In the genomic region with DNA sequence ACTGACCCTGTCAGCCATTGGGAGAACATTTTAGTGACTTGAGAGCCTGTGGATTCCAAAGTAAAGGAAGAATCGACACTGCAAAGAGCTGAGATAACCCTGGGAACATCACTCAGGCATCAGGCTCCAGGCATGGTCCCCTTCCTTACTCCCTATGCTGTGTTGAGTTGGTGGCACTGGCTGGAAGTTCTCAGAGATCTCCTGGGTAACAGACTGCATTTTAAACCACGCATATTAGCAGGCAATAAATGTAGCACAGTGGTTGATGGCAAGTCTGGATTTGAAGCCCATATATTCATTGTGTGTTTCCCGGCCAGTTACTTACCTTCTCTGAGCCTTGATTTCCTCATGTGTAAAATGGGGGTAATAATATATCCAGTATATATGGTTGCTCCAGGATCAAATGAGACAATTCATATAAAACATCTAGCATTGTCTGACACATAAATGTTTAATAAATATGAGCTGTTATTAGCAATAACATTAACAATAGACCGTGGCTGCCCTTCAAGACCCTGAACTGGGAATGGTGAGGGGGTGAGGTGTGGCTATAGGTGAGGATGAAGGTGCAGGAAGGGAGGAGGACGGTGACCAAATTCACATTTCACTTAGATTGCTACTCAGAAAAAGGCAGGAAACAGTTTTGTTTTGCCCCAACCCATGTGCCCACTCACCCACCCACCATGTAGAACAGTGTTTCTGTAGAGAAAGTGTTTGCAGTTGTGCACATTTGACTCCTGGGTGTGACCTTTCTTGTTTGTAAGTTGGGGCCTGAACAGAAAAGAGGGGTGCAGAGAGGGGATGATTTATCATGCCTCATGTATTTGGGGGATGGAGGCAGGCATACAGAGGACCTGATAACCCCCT, we compare ENCODE assay signal across 8 cellular contexts. TPM values are rescaled to one million over a fixed set of nuclear protein-coding genes. Genes with fewer than 3 reads are reported as not detected.
DNase-seq lines count a peak whose midpoint lies in the region; ATAC-seq and TF ChIP-seq lines count a peak whose summit lies in the region.

No MANE protein-coding gene starts in this region.

- WGBS in right cardiac atrium = 47% methylated on average over 5 of the region's 5 CpGs
- 79% methylated on average over 5 of the region's 5 CpGs for WGBS in smooth muscle cell (ENCODE audit: low lambda C conversion rate)

- TF ChIP-seq CTCF in HFF-Myc (IDR thresholded peaks at IDR 0.05; ENCODE audit: low read depth, low read length, missing control alignments) = no peak
- no peak for TF ChIP-seq CTCF in smooth muscle cell (IDR thresholded peaks at IDR 0.05; ENCODE audit: borderline replicate concordance, insufficient read depth, poor library complexity, severe bottlenecking)

- peaks cover 71% of the 10 kb centered on the region for H3K79me2 ChIP-seq in smooth muscle cell (ENCODE audit: low read depth)

- no peak overlapping the region for H2AFZ ChIP-seq in smooth muscle cell (ENCODE audit: low read depth)

- H3K4me2 ChIP-seq in smooth muscle cell = peak overlapping the region; percentile 91

- no peaks in the 10 kb centered on the region for H3K27me3 ChIP-seq in right cardiac atrium (ENCODE audit: control insufficient read depth, insufficient read depth)
- no peaks in the 10 kb centered on the region for H3K27me3 ChIP-seq in smooth muscle cell (ENCODE audit: low read depth)

- ATAC-seq in right cardiac atrium = no peak
- ATAC-seq in GM19452 (IDR thresholded peaks at IDR 0.05; ENCODE audit: unreplicated experiment) = no peak
- no peak for ATAC-seq in HG03469 (IDR thresholded peaks at IDR 0.05; ENCODE audit: unreplicated experiment)
- ATAC-seq in GM21526 (IDR thresholded peaks at IDR 0.05; ENCODE audit: low FRiP score, unreplicated experiment) = no peak

- H3K4me3 ChIP-seq in HFF-Myc (replicated peaks; ENCODE audit: low read depth, low read length) = peak overlapping the region; percentile 74
- H3K4me3 ChIP-seq in right cardiac atrium (ENCODE audit: low read length) = peak overlapping the region; percentile 83
- H3K4me3 ChIP-seq in smooth muscle cell = peak overlapping the region; percentile 96

- H4K20me1 ChIP-seq in smooth muscle cell (ENCODE audit: low read depth) = peaks cover 65% of the 10 kb centered on the region

- peaks cover 7% of the 10 kb centered on the region for H3F3A ChIP-seq in smooth muscle cell (ENCODE audit: low read depth)

- H3K9ac ChIP-seq in smooth muscle cell (ENCODE audit: low read depth) = no peak overlapping the region

- H3K4me1 ChIP-seq in right cardiac atrium (ENCODE audit: control insufficient read depth, insufficient read depth, low read length) (peaks cover 36% of the 10 kb centered on the region), smooth muscle cell (ENCODE audit: low read depth) (peaks cover 16% of the 10 kb centered on the region)

- H3K36me3 ChIP-seq in smooth muscle cell (ENCODE audit: low read depth) = no peaks in the 10 kb centered on the region

- DNase-seq in HFF-Myc (ENCODE audit: extremely low read depth, low read depth) (no peak), right cardiac atrium (no peak), smooth muscle cell (lab: John Stamatoyannopoulos, UW; ENCODE audit: unreplicated experiment) (no peak), SW480 (ENCODE audit: low spot score) (no peak)
- DNase-seq in activated T-cell treated with anti-CD3 and anti-CD28 coated beads, Interleukin-2, amount 50 U/mL, for 48 hours = peak; percentile 38 to 47

- H3K9me3 ChIP-seq in right cardiac atrium (ENCODE audit: control insufficient read depth, low read length) (no peaks in the 10 kb centered on the region), smooth muscle cell (replicated peaks; ENCODE audit: low read depth) (no peaks in the 10 kb centered on the region)

- H3K27ac ChIP-seq in right cardiac atrium (ENCODE audit: low read length) (peak overlapping the region; percentile 56), smooth muscle cell (ENCODE audit: low read depth) (peak overlapping the region; percentile 74)

- intact Hi-C loops in right cardiac atrium (cut with DNase I) = loop anchor here in 2 of 4 donors (5.0 to 10.0 kb wide), 2 partner anchors 203 to 205 kb away; partner anchors contain the start of gene LPIN3 (in 2 of the 2)

RNA-seq across cellular contexts. Expression of gene PLCG1, which starts 2.1 kb away (rescaled TPM):
- total RNA-seq in right cardiac atrium (10 to 100 TPM; 50.1 to 62.2 (median 58.3) TPM), smooth muscle cell (45.2 and 77.1 TPM in 2 replicates)
- polyA plus RNA-seq in right cardiac atrium (45.6 TPM), smooth muscle cell (36.9 and 38.5 TPM in 2 replicates)

Comparison
In these comparisons a context has a peak if more than half of its experiments do, and no peak if none do; other contexts are left out.
1. DNase-seq: peak in activated T-cell treated with anti-CD3 and anti-CD28 coated beads, Interleukin-2, amount 50 U/mL, for 48 hours (2 of 2); none in HFF-Myc (single experiment), right cardiac atrium (0 of 3), smooth muscle cell (single experiment) and SW480 (single experiment).
2. Peak in every context shown above with its lines, with median percentiles within 50 percentile points of each other: H3K4me3 ChIP-seq.